10 cellular contexts compared by ENCODE assay signal in genomic region chr1:32774950-32775634, GRCh38. TPM values are rescaled to one million over a fixed set of nuclear protein-coding genes. Genes with fewer than 3 reads are reported as not detected.
DNase-seq lines count a peak whose midpoint lies in the region; ATAC-seq lines count a peak whose summit lies in the region.
"Had no signal": no experiment of that assay in that cellular context is flagged by ENCODE, and none has a peak within 500 bp of the region (broad histone marks: within the 10 kb centered on the region; RNA-seq: fewer than 3 reads in every experiment).

No MANE protein-coding gene starts in this region.

- H3K9me3 Mint-ChIP-seq in natural killer cell treated with Interleukin-12 subunit alpha and Interleukin-12 subunit beta and Interleukin-15 and Interleukin-18, amount 100 ng/mL, for 72 hours, result no peaks in the 10 kb centered on the region

- H3K36me3 Mint-ChIP-seq in natural killer cell treated with Interleukin-12 subunit alpha and Interleukin-12 subunit beta and Interleukin-15 and Interleukin-18, amount 100 ng/mL, for 72 hours, result peaks cover 9% of the 10 kb centered on the region

- H3K27me3 Mint-ChIP-seq in natural killer cell treated with Interleukin-12 subunit alpha and Interleukin-12 subunit beta and Interleukin-15 and Interleukin-18, amount 100 ng/mL, for 72 hours, result no peaks in the 10 kb centered on the region

- DNase-seq in DMS79 (lab: John Stamatoyannopoulos, UW), result peak; percentile 29
- DNase-seq in NCI-H69 (lab: John Stamatoyannopoulos, UW), result peak; percentile 82
- peak; percentile 47 to 88 for DNase-seq in dermis microvascular lymphatic vessel endothelial cell (ENCODE audit: low read depth in 2 of 2)
- DNase-seq in natural killer cell treated with Interleukin-12 subunit alpha and Interleukin-12 subunit beta and Interleukin-15 and Interleukin-18, amount 100 ng/mL, for 72 hours (ENCODE audit: low spot score), result peak; percentile 51
- DNase-seq in middle frontal gyrus (ENCODE audit: extremely low spot score, low spot score), result no peak
- no peak for DNase-seq in D341Med (ENCODE audit: low spot score)
- no peak for DNase-seq in cortex of kidney (lab: John Stamatoyannopoulos, UW)
- no peak for DNase-seq in G401 (ENCODE audit: low spot score)
- DNase-seq: nucleus accumbens had no signal

- H3K4me1 Mint-ChIP-seq in natural killer cell treated with Interleukin-12 subunit alpha and Interleukin-12 subunit beta and Interleukin-15 and Interleukin-18, amount 100 ng/mL, for 72 hours (ENCODE audit: low read depth in 2 of 2), result peaks cover 6 to 27% of the 10 kb centered on the region in 2 donors

- in situ Hi-C loops in G401 (cut with HindIII; ENCODE audit: low sequenced_read_pairs), result no loop called here

- H3K4me3 Mint-ChIP-seq in natural killer cell treated with Interleukin-12 subunit alpha and Interleukin-12 subunit beta and Interleukin-15 and Interleukin-18, amount 100 ng/mL, for 72 hours, result no peak overlapping the region

- H3K27ac Mint-ChIP-seq in natural killer cell treated with Interleukin-12 subunit alpha and Interleukin-12 subunit beta and Interleukin-15 and Interleukin-18, amount 100 ng/mL, for 72 hours, result peak overlapping the region in 1 of 2 donors; percentile 70

- peak in 1 of 2 donors; percentile 55 for ATAC-seq in natural killer cell treated with Interleukin-12 subunit alpha and Interleukin-12 subunit beta and Interleukin-15 and Interleukin-18, amount 100 ng/mL, for 72 hours
- ATAC-seq: esophagus mucosa had no signal

RNA-seq across cellular contexts. Expression of gene YARS1, which starts 42.1 kb away (rescaled TPM):
- 65.2 and 73.3 TPM in 2 replicates for total RNA-seq in dermis microvascular lymphatic vessel endothelial cell
- 100 to 1,000 TPM; 228 to 274 TPM for total RNA-seq in natural killer cell treated with Interleukin-12 subunit alpha and Interleukin-12 subunit beta and Interleukin-15 and Interleukin-18, amount 100 ng/mL, for 72 hours
- total RNA-seq in G401 (2014; rRNA removed; shearing (Covaris generic)), result 121 and 140 TPM in 2 replicates

RNA-seq across cellular contexts. Expression of gene S100PBP, which starts 42.4 kb away (rescaled TPM):
- 11.9 and 14.3 TPM in 2 replicates for total RNA-seq in dermis microvascular lymphatic vessel endothelial cell
- 10 to 100 TPM; 31.0 to 54.9 TPM for total RNA-seq in natural killer cell treated with Interleukin-12 subunit alpha and Interleukin-12 subunit beta and Interleukin-15 and Interleukin-18, amount 100 ng/mL, for 72 hours
- total RNA-seq in G401 (2014; rRNA removed; shearing (Covaris generic)), result 27.6 and 48.3 TPM in 2 replicates

Comparison
In these comparisons a context has a peak if more than half of its experiments do, and no peak if none do; other contexts are left out.
1. DNase-seq: peak in DMS79 (single experiment), NCI-H69 (single experiment), dermis microvascular lymphatic vessel endothelial cell (2 of 2) and natural killer cell treated with Interleukin-12 subunit alpha and Interleukin-12 subunit beta and Interleukin-15 and Interleukin-18, amount 100 ng/mL, for 72 hours (single experiment); none in middle frontal gyrus (single experiment), D341Med (single experiment), cortex of kidney (single experiment) and G401 (single experiment).